Comparison of ENCODE assay signal across 13 cellular contexts in the genomic region with DNA sequence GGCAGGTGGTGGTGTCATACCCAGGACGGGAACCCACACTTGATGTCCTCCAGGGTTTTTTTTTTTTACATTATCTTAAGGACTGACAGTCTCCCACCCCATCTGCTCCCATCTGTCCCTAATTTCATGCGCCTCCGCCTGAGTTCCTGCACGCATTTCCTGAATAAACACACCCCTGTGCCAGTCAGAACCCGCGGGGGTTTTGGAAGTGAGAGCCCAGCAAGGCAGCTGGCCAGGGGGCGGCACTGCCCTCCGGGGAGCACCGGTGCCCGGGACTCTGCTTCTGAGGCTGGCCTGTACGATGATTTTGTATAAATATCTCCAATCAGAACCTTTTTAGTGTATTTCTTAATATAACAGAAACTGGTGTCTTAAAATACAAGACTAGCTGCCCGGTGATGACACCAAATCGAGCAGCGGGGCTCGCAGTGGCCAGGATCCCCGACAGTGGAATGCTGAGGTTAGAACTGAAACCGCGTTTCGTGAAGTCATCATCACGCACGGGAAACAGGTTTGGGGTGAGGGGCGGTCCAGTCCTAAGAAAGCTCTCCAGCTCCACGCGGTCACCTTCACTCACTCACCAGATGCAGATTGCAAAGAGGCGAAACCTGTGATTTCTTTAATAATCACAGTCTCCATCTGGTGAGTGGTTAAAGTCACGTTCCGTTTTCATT. TPM values are rescaled to one million over a fixed set of nuclear protein-coding genes. Genes with fewer than 3 reads are reported as not detected.
A peak's percentile ranks its signal among the peaks of the same experiment; 100 is the strongest.
DNase-seq lines count a peak whose midpoint lies in the region; ATAC-seq and TF ChIP-seq lines count a peak whose summit lies in the region.
"Had no signal": no experiment of that assay in that cellular context is flagged by ENCODE, and none has a peak within 500 bp of the region (broad histone marks: within the 10 kb centered on the region; RNA-seq: fewer than 3 reads in every experiment).

No MANE protein-coding gene starts in this region.

- peak overlapping the region; percentile 23 to 71 (median 52); a peak in 20 of 22 replicates for H3K9ac ChIP-seq in BLaER1 treated with 17β-estradiol and CSF1 and Interleukin-3, amounts not matched to agents 10 nM and 100 nM
- peak overlapping the region; percentile 71 for H3K9ac ChIP-seq in GM23248
- H3K9ac ChIP-seq in neural progenitor cell: no peak overlapping the region

- peaks cover 26% of the 10 kb centered on the region for H3K36me3 Mint-ChIP-seq in neural progenitor cell

- H3K27me3 ChIP-seq in BLaER1 treated with 17β-estradiol and CSF1 and Interleukin-3, amounts not matched to agents 10 nM and 100 nM: no peaks in the 10 kb centered on the region
- H3K27me3 ChIP-seq in GM23248 (replicated peaks; ENCODE audit: insufficient read depth): no peaks in the 10 kb centered on the region
- H3K27me3 ChIP-seq in neural progenitor cell: no peaks in the 10 kb centered on the region
- H3K27me3 ChIP-seq: SJCRH30 had no signal

- H3K79me2 ChIP-seq in GM23248 (ENCODE audit: insufficient read depth) (peaks cover 6% of the 10 kb centered on the region), neural progenitor cell (ENCODE audit: low read depth) (no peaks in the 10 kb centered on the region)

- H3K27me3 Mint-ChIP-seq in neural progenitor cell (ENCODE audit: insufficient read depth, low read depth): peaks cover 2% of the 10 kb centered on the region
- H3K27me3 Mint-ChIP-seq: activated naive CD8-positive, alpha-beta T cell treated with anti-CD3 and anti-CD28 coated beads, Interleukin-2, amount 10 ng/mL, durations not matched to agents 7 days and 5 days; IgD-negative memory B cell; type B pancreatic cell had no signal

- H3K36me3 ChIP-seq in BLaER1 treated with 17β-estradiol and CSF1 and Interleukin-3, amounts not matched to agents 10 nM and 100 nM: peaks cover 26 to 60% (median 47%) of the 10 kb centered on the region in 11 experiments
- H3K36me3 ChIP-seq in GM23248 (ENCODE audit: low read depth) (peaks cover 15% of the 10 kb centered on the region), neural progenitor cell (no peaks in the 10 kb centered on the region)
- H3K36me3 ChIP-seq: SJCRH30 had no signal

- H4K20me1 ChIP-seq in BLaER1 treated with 17β-estradiol and CSF1 and Interleukin-3, amounts not matched to agents 10 nM and 100 nM: peaks cover 4 to 83% (median 34%) of the 10 kb centered on the region in 11 experiments; a peak in 21 of 22 replicates
- H4K20me1 ChIP-seq in GM23248 (ENCODE audit: insufficient read depth) (peaks cover under 1% of the 10 kb centered on the region; the same call in 1 of the 2 replicates), neural progenitor cell (ENCODE audit: low read depth) (peaks cover 4% of the 10 kb centered on the region)

- H2AFZ ChIP-seq in GM23248 (peak overlapping the region; percentile 57), neural progenitor cell (replicated peaks) (no peak overlapping the region)

- no peak for TF ChIP-seq CTCF in neural progenitor cell (IDR thresholded peaks at IDR 0.05)

- H3K27ac ChIP-seq in BLaER1 treated with 17β-estradiol and CSF1 and Interleukin-3, amounts not matched to agents 10 nM and 100 nM: peak overlapping the region in 10 of 11 experiments; percentile 6 to 69 (median 62); a peak in 18 of 22 replicates
- H3K27ac ChIP-seq in GM23248 (peak overlapping the region; percentile 80), angular gyrus (ENCODE audit: low read depth, low read length) (peak overlapping the region; percentile 32), neural progenitor cell (no peak overlapping the region)
- H3K27ac ChIP-seq: SJCRH30 had no signal

- H3K4me3 Mint-ChIP-seq in neural progenitor cell: no peak overlapping the region
- H3K4me3 Mint-ChIP-seq: IgD-negative memory B cell, type B pancreatic cell had no signal

- peaks cover 47 to 67% (median 61%) of the 10 kb centered on the region in 10 experiments for H3K4me1 ChIP-seq in BLaER1 treated with 17β-estradiol and CSF1 and Interleukin-3, amounts not matched to agents 10 nM and 100 nM
- H3K4me1 ChIP-seq in GM23248 (ENCODE audit: insufficient read depth): peaks cover 11% of the 10 kb centered on the region
- no peaks in the 10 kb centered on the region for H3K4me1 ChIP-seq in neural progenitor cell
- H3K4me1 ChIP-seq: SJCRH30 had no signal

- no peaks in the 10 kb centered on the region for H3K9me2 ChIP-seq in GM23248 (ENCODE audit: insufficient read depth)

- H3K27ac Mint-ChIP-seq in neural progenitor cell: peak overlapping the region; percentile 47
- H3K27ac Mint-ChIP-seq: activated naive CD8-positive, alpha-beta T cell treated with anti-CD3 and anti-CD28 coated beads, Interleukin-2, amount 10 ng/mL, durations not matched to agents 7 days and 5 days; type B pancreatic cell had no signal

- H3K4me2 ChIP-seq in BLaER1 treated with 17β-estradiol and CSF1 and Interleukin-3, amounts not matched to agents 10 nM and 100 nM: peak overlapping the region; percentile 63 to 89 (median 80)
- peak overlapping the region; percentile 75 for H3K4me2 ChIP-seq in GM23248 (ENCODE audit: unreplicated experiment)
- H3K4me2 ChIP-seq in neural progenitor cell: no peak overlapping the region

- no peaks in the 10 kb centered on the region for H3K9me3 ChIP-seq in BLaER1 treated with 17β-estradiol and CSF1 and Interleukin-3, amounts not matched to agents 10 nM and 100 nM (replicated peaks in 1 of 11)
- H3K9me3 ChIP-seq in GM23248 (ENCODE audit: low read depth) (no peaks in the 10 kb centered on the region), neural progenitor cell (ENCODE audit: low read depth) (no peaks in the 10 kb centered on the region)
- H3K9me3 ChIP-seq: SJCRH30 had no signal

- no peak for ATAC-seq in HG02938 (IDR thresholded peaks at IDR 0.05; ENCODE audit: unreplicated experiment)

- peak overlapping the region; percentile 30 to 63 (median 44); a peak in 19 of 20 replicates for H3K4me3 ChIP-seq in BLaER1 treated with 17β-estradiol and CSF1 and Interleukin-3, amounts not matched to agents 10 nM and 100 nM
- H3K4me3 ChIP-seq in GM23248 (peak overlapping the region; percentile 64), neural progenitor cell (no peak overlapping the region)
- H3K4me3 ChIP-seq: SJCRH30 had no signal

- in situ Hi-C loops in GM23248 (cut with MboI): no loop called here

- DNase-seq in GM23248: peak; percentile 84
- DNase-seq in neural progenitor cell (ENCODE audit: low spot score): no peak
- no peak for DNase-seq in NOMO-1 (lab: John Stamatoyannopoulos, UW; ENCODE audit: unreplicated experiment in 2 of 2)
- no peak for DNase-seq in cortex of kidney (lab: John Stamatoyannopoulos, UW)
- DNase-seq: activated naive CD8-positive, alpha-beta T cell treated with anti-CD3 and anti-CD28 coated beads, Interleukin-2, amount 10 ng/mL, durations not matched to agents 7 days and 5 days; mammary epithelial cell; retina; SJCRH30 had no signal

- 14 to 17% methylated on average over 27 of the region's 27 CpGs for WGBS in GM23248 (ENCODE audit: low coverage in 1 of 2, low lambda C conversion rate in 2 of 2, missing lambda C conversion rate in 2 of 2), 2 experiments

- H3K4me1 Mint-ChIP-seq in neural progenitor cell: no peaks in the 10 kb centered on the region
- H3K4me1 Mint-ChIP-seq: IgD-negative memory B cell had no signal

- peaks cover 5% of the 10 kb centered on the region for H3K9me3 Mint-ChIP-seq in neural progenitor cell
- H3K9me3 Mint-ChIP-seq: activated naive CD8-positive, alpha-beta T cell treated with anti-CD3 and anti-CD28 coated beads, Interleukin-2, amount 10 ng/mL, durations not matched to agents 7 days and 5 days; IgD-negative memory B cell; type B pancreatic cell had no signal

- H3F3A ChIP-seq in GM23248 (ENCODE audit: insufficient read depth) (peaks cover 43% of the 10 kb centered on the region), neural progenitor cell (ENCODE audit: low read depth) (peaks cover 5% of the 10 kb centered on the region)

RNA-seq across cellular contexts. Expression of a gene that starts 19.8 kb away (rescaled TPM):
- total RNA-seq in GM23248 (2014; rRNA removed; shearing (Covaris generic)): 283 and 423 TPM in 2 replicates
- polyA plus RNA-seq in GM23248 (2016; fragmentation: Nextera tagmentation; extraction: Ambion mirVana): 370 and 384 TPM in 2 replicates
- 256 and 312 TPM in 2 replicates for total RNA-seq in neural progenitor cell (ENCODE audit: low replicate concordance)
